In the genomic region with DNA sequence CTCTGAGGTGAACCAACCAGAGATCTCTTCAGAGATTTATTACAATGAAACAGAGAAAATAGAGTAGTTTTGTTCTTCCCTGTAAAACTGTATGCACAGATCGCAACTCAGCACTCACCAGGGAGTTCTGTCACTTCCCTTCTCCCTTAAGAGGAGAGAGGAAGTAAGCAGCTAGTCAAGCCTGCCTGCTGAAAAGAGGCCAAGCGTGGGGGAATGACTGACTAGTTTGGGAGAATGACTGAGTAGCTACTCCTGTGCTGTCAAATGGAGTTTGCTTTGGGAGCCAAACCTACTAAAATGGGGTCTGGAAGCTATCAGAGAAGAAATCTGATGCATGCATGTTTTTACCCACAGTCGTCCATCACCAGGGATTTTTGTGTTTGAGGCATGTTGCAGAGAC, we compare ENCODE assay signal across 15 cellular contexts. TPM values are rescaled to one million over a fixed set of nuclear protein-coding genes. Genes with fewer than 3 reads are reported as not detected.
DNase-seq lines count a peak whose midpoint lies in the region; ATAC-seq and TF ChIP-seq lines count a peak whose summit lies in the region.
"Had no signal": no experiment of that assay in that cellular context is flagged by ENCODE, and none has a peak within 500 bp of the region (broad histone marks: within the 10 kb centered on the region; RNA-seq: fewer than 3 reads in every experiment).

No MANE protein-coding gene starts in this region.

- peak; percentile 27 for DNase-seq in GM03348 (ENCODE audit: low spot score)
- peak; percentile 15 for DNase-seq in HT1080 (ENCODE audit: low read depth)
- peak; percentile 0 for DNase-seq in choroid plexus epithelial cell (ENCODE audit: low read depth)
- no peak for DNase-seq in neural progenitor cell (ENCODE audit: low spot score)
- DNase-seq in NCI-H2081 treated with DMSO at 0.1 percent for 48 hours (lab: John Stamatoyannopoulos, UW), result no peak
- no peak for DNase-seq in occipital lobe (lab: John Stamatoyannopoulos, UW)
- DNase-seq: activated CD4-positive, alpha-beta T cell treated with anti-CD3 and anti-CD28 coated beads, Interleukin-2, amount 50 U/mL, for 48 hours; activated naive CD8-positive, alpha-beta T cell treated with anti-CD3 and anti-CD28 coated beads for 36 hours; effector CD4-positive, alpha-beta T cell; NCI-H526 treated with DMSO at 0.1 percent for 48 hours; stimulated activated naive CD8-positive, alpha-beta T cell treated with anti-CD3 and anti-CD28 coated beads, Interleukin-15, Interleukin-2, amounts not matched to agents 100 U/mL and 50 U/mL, for 24 hours; SW 1271 had no signal

- H3K9ac ChIP-seq in neural progenitor cell, result no peak overlapping the region

- H3K4me3 ChIP-seq in choroid plexus epithelial cell (ENCODE audit: low read depth, low read length), result no peak overlapping the region
- H3K4me3 ChIP-seq in neural progenitor cell, result no peak overlapping the region

- H3K9me3 ChIP-seq in neural progenitor cell (ENCODE audit: low read depth), result no peaks in the 10 kb centered on the region

- no peaks in the 10 kb centered on the region for H3K36me3 ChIP-seq in neural progenitor cell

- no peak overlapping the region for H3K27ac Mint-ChIP-seq in neural progenitor cell
- H3K27ac Mint-ChIP-seq: activated naive CD8-positive, alpha-beta T cell treated with anti-CD3 and anti-CD28 coated beads for 36 hours had no signal

- peaks cover 4% of the 10 kb centered on the region for H3K9me3 Mint-ChIP-seq in neural progenitor cell
- H3K9me3 Mint-ChIP-seq: activated naive CD8-positive, alpha-beta T cell treated with anti-CD3 and anti-CD28 coated beads for 36 hours had no signal

- H3K36me3 Mint-ChIP-seq in neural progenitor cell, result no peaks in the 10 kb centered on the region
- H3K36me3 Mint-ChIP-seq: activated naive CD8-positive, alpha-beta T cell treated with anti-CD3 and anti-CD28 coated beads for 36 hours had no signal

- ATAC-seq in activated CD4-positive, CD25-positive, alpha-beta regulatory T cell treated with anti-CD3 and anti-CD28 coated beads, Interleukin-2, amount 50 U/mL, for 24 hours, result no peak
- no peak for ATAC-seq in HG03039 (IDR thresholded peaks at IDR 0.05; ENCODE audit: unreplicated experiment)
- ATAC-seq: stimulated activated naive CD8-positive, alpha-beta T cell treated with anti-CD3 and anti-CD28 coated beads, Interleukin-15, Interleukin-2, amounts not matched to agents 100 U/mL and 50 U/mL, for 24 hours had no signal

- H4K20me1 ChIP-seq in neural progenitor cell (ENCODE audit: low read depth), result no peaks in the 10 kb centered on the region

- peak overlapping the region; percentile 54 for H2AFZ ChIP-seq in neural progenitor cell (replicated peaks)

- no peak overlapping the region for H3K4me2 ChIP-seq in neural progenitor cell

- H3K4me1 Mint-ChIP-seq in neural progenitor cell, result no peaks in the 10 kb centered on the region

- TF ChIP-seq CTCF in choroid plexus epithelial cell (conservative IDR thresholded peaks at IDR 0.05; ENCODE audit: low read depth, low read length) (no peak), neural progenitor cell (IDR thresholded peaks at IDR 0.05) (no peak)

- no peaks in the 10 kb centered on the region for H3K79me2 ChIP-seq in neural progenitor cell (ENCODE audit: low read depth)

- H3K4me3 Mint-ChIP-seq in neural progenitor cell, result no peak overlapping the region
- H3K4me3 Mint-ChIP-seq: activated naive CD8-positive, alpha-beta T cell treated with anti-CD3 and anti-CD28 coated beads for 36 hours had no signal

- H3F3A ChIP-seq in neural progenitor cell (ENCODE audit: low read depth), result no peaks in the 10 kb centered on the region

- peaks cover 7% of the 10 kb centered on the region for H3K4me1 ChIP-seq in neural progenitor cell

- H3K27ac ChIP-seq in neural progenitor cell, result no peak overlapping the region

- no peaks in the 10 kb centered on the region for H3K27me3 ChIP-seq in neural progenitor cell

- no peaks in the 10 kb centered on the region for H3K27me3 Mint-ChIP-seq in neural progenitor cell (ENCODE audit: insufficient read depth, low read depth)

RNA-seq across cellular contexts. Expression of a gene that starts 54.5 kb away (rescaled TPM):
- total RNA-seq in HT1080 (2014; rRNA removed; shearing (Covaris generic)), result 0.32 TPM in 1 of 2 replicates, not detected in the other
- 0.05 TPM in 1 of 2 replicates, not detected in the other for polyA plus RNA-seq in HT1080 (2015; cell fraction: cytosol; rRNA removed)
- 0.12 and 0.24 TPM in 2 replicates for polyA plus RNA-seq in HT1080 (2015; cell fraction: nucleus; rRNA removed)
- total RNA-seq in neural progenitor cell (ENCODE audit: low replicate concordance) (5.9 and 9.0 TPM in 2 replicates), occipital lobe (0.31 TPM)
- total RNA-seq: LHCN-M2 had no signal

Comparison
In these comparisons a context has a peak if more than half of its experiments do, and no peak if none do; other contexts are left out.
1. DNase-seq: peak in GM03348 (single experiment), HT1080 (single experiment) and choroid plexus epithelial cell (single experiment); none in neural progenitor cell (single experiment), NCI-H2081 treated with DMSO at 0.1 percent for 48 hours (single experiment) and occipital lobe (single experiment).